Comparison of ENCODE assay signal across 12 cellular contexts in genomic region chr10:17684537-17684936, GRCh38. TPM values are rescaled to one million over a fixed set of nuclear protein-coding genes. Genes with fewer than 3 reads are reported as not detected.
DNase-seq lines count a peak whose midpoint lies in the region; ATAC-seq lines count a peak whose summit lies in the region.
"Had no signal": no experiment of that assay in that cellular context is flagged by ENCODE, and none has a peak within 500 bp of the region (broad histone marks: within the 10 kb centered on the region; RNA-seq: fewer than 3 reads in every experiment).

No MANE protein-coding gene starts in this region.

- H3K4me3 Mint-ChIP-seq in activated T-helper 1 cell treated with anti-CD3 and anti-CD28 coated beads, Interleukin-12 subunit alpha, Interleukin-12 subunit beta, Interleukin-2, Interleukin-4 antibody, amounts not matched to agents 30 ng/mL and 10 ng/mL and 1 ng/mL, durations not matched to agents 14 hours and 24 hours and 36 hours: no peak overlapping the region

- H3K4me1 Mint-ChIP-seq in activated T-helper 1 cell treated with anti-CD3 and anti-CD28 coated beads, Interleukin-12 subunit alpha, Interleukin-12 subunit beta, Interleukin-2, Interleukin-4 antibody, amounts not matched to agents 30 ng/mL and 10 ng/mL and 1 ng/mL, durations not matched to agents 14 hours and 24 hours and 36 hours (ENCODE audit: low read depth): peaks cover 41% of the 10 kb centered on the region

- peak; percentile 55 for ATAC-seq in GM18499 (IDR thresholded peaks at IDR 0.05; ENCODE audit: insufficient read depth, unreplicated experiment)
- ATAC-seq in GM19468 (IDR thresholded peaks at IDR 0.05; ENCODE audit: extremely low read depth, unreplicated experiment): peak; percentile 28
- ATAC-seq in HG03064 (IDR thresholded peaks at IDR 0.05; ENCODE audit: low read depth, unreplicated experiment): peak; percentile 57
- no peak for ATAC-seq in HG03280 (IDR thresholded peaks at IDR 0.05; ENCODE audit: unreplicated experiment)
- ATAC-seq: Panc1 had no signal

- peaks cover 11% of the 10 kb centered on the region for H3K36me3 Mint-ChIP-seq in activated T-helper 1 cell treated with anti-CD3 and anti-CD28 coated beads, Interleukin-12 subunit alpha, Interleukin-12 subunit beta, Interleukin-2, Interleukin-4 antibody, amounts not matched to agents 30 ng/mL and 10 ng/mL and 1 ng/mL, durations not matched to agents 14 hours and 24 hours and 36 hours (ENCODE audit: low read depth)

- peak overlapping the region; percentile 29 for H3K27ac Mint-ChIP-seq in activated T-helper 1 cell treated with anti-CD3 and anti-CD28 coated beads, Interleukin-12 subunit alpha, Interleukin-12 subunit beta, Interleukin-2, Interleukin-4 antibody, amounts not matched to agents 30 ng/mL and 10 ng/mL and 1 ng/mL, durations not matched to agents 14 hours and 24 hours and 36 hours
- H3K27ac Mint-ChIP-seq: IgD-negative memory B cell had no signal

- DNase-seq in activated T-helper 1 cell treated with anti-CD3 and anti-CD28 coated beads, Interleukin-12 subunit alpha, Interleukin-12 subunit beta, Interleukin-2, Interleukin-4 antibody, amounts not matched to agents 30 ng/mL and 10 ng/mL and 1 ng/mL, durations not matched to agents 14 hours and 24 hours and 36 hours (ENCODE audit: low spot score): no peak
- DNase-seq in iPS-NIHi11 (ENCODE audit: low spot score): no peak
- no peak for DNase-seq in HCEC 1CT
- DNase-seq in HT-29 (ENCODE audit: low spot score): no peak
- DNase-seq: amniotic stem cell, NCI-H2107 had no signal

- intact Hi-C loops in activated T-helper 1 cell treated with anti-CD3 and anti-CD28 coated beads, Interleukin-12 subunit alpha, Interleukin-12 subunit beta, Interleukin-2, Interleukin-4 antibody, amounts not matched to agents 30 ng/mL and 10 ng/mL and 1 ng/mL, durations not matched to agents 14 hours and 24 hours and 36 hours (cut with micrococcal nuclease): no loop called here

- no peaks in the 10 kb centered on the region for H3K9me3 Mint-ChIP-seq in activated T-helper 1 cell treated with anti-CD3 and anti-CD28 coated beads, Interleukin-12 subunit alpha, Interleukin-12 subunit beta, Interleukin-2, Interleukin-4 antibody, amounts not matched to agents 30 ng/mL and 10 ng/mL and 1 ng/mL, durations not matched to agents 14 hours and 24 hours and 36 hours
- H3K9me3 Mint-ChIP-seq: IgD-negative memory B cell had no signal

- H3K27me3 Mint-ChIP-seq in activated T-helper 1 cell treated with anti-CD3 and anti-CD28 coated beads, Interleukin-12 subunit alpha, Interleukin-12 subunit beta, Interleukin-2, Interleukin-4 antibody, amounts not matched to agents 30 ng/mL and 10 ng/mL and 1 ng/mL, durations not matched to agents 14 hours and 24 hours and 36 hours (ENCODE audit: insufficient read depth): no peaks in the 10 kb centered on the region
- H3K27me3 Mint-ChIP-seq: IgD-negative memory B cell had no signal

RNA-seq across cellular contexts. Expression of gene STAM, which starts 40.6 kb away (rescaled TPM):
- total RNA-seq in activated T-helper 1 cell treated with anti-CD3 and anti-CD28 coated beads, Interleukin-12 subunit alpha, Interleukin-12 subunit beta, Interleukin-2, Interleukin-4 antibody, amounts not matched to agents 30 ng/mL and 10 ng/mL and 1 ng/mL, durations not matched to agents 14 hours and 24 hours and 36 hours: 23.3 and 26.8 TPM in 2 replicates
- total RNA-seq in HT-29 (2014; rRNA removed; shearing (Covaris generic)): 10.7 and 21.5 TPM in 2 replicates
